Comparison of ENCODE assay signal across 11 cellular contexts in genomic region chr6:109299695-109300564, GRCh38.
DNase-seq lines count a peak whose midpoint lies in the region; ATAC-seq and TF ChIP-seq lines count a peak whose summit lies in the region.
"Had no signal": no experiment of that assay in that cellular context is flagged by ENCODE, and none has a peak within 500 bp of the region (broad histone marks: within the 10 kb centered on the region; RNA-seq: fewer than 3 reads in every experiment).

No MANE protein-coding gene starts in this region.

- in situ Hi-C loops in G401 (cut with HindIII; ENCODE audit: low sequenced_read_pairs), result no loop called here

- H3K4me1 ChIP-seq in colonic mucosa, result peaks cover 5% of the 10 kb centered on the region

- H3K27me3 ChIP-seq in colonic mucosa, result no peaks in the 10 kb centered on the region

- H3K9me3 ChIP-seq in colonic mucosa, result no peaks in the 10 kb centered on the region

- intact Hi-C loops in colonic mucosa (cut with DNase I), result no loop called here

- no peak overlapping the region for H3K9ac ChIP-seq in colonic mucosa (ENCODE audit: low read depth in 2 of 2, low read length in 2 of 2)

- H3K4me3 ChIP-seq in retinal pigment epithelial cell (ENCODE audit: low read length) (no peak overlapping the region), colonic mucosa (no peak overlapping the region)

- peak; percentile 92 for DNase-seq in G401 (ENCODE audit: low spot score)
- DNase-seq in NCI-H1092 treated with DMSO at 0.1 percent for 48 hours (lab: John Stamatoyannopoulos, UW), result peak; percentile 80
- peak; percentile 62 for DNase-seq in retinal pigment epithelial cell (ENCODE audit: low read depth)
- no peak for DNase-seq in NCI-H1105 (lab: John Stamatoyannopoulos, UW)
- no peak for DNase-seq in colonic mucosa
- DNase-seq: CD8-positive, alpha-beta T cell; NCI-H1436 treated with DMSO at 0.1 percent for 48 hours had no signal

- ATAC-seq in GM19351 (IDR thresholded peaks at IDR 0.05; ENCODE audit: unreplicated experiment) (no peak), GM21723 (IDR thresholded peaks at IDR 0.05; ENCODE audit: unreplicated experiment) (no peak)
- ATAC-seq: CD8-positive, alpha-beta T cell; stimulated activated effector memory CD8-positive, alpha-beta T cell treated with anti-CD3 and anti-CD28 coated beads, Interleukin-12 subunit alpha, Interleukin-12 subunit beta, amount 100 ng/mL, for 72 hours had no signal

- no peak for TF ChIP-seq CTCF in retinal pigment epithelial cell (conservative IDR thresholded peaks at IDR 0.05; ENCODE audit: low read depth, low read length)
- no peak for TF ChIP-seq CTCF in colonic mucosa (IDR thresholded peaks at IDR 0.05)

- H3K36me3 ChIP-seq in colonic mucosa, result no peaks in the 10 kb centered on the region

- H3K27ac ChIP-seq in cingulate gyrus (ENCODE audit: low read depth, low read length) (peak overlapping the region; percentile 24), colonic mucosa (no peak overlapping the region)

Comparison
In these comparisons a context has a peak if more than half of its experiments do, and no peak if none do; other contexts are left out.
1. DNase-seq: peak in G401 (single experiment), NCI-H1092 treated with DMSO at 0.1 percent for 48 hours (single experiment) and retinal pigment epithelial cell (single experiment); none in NCI-H1105 (single experiment) and colonic mucosa (single experiment).